In the genomic region with DNA sequence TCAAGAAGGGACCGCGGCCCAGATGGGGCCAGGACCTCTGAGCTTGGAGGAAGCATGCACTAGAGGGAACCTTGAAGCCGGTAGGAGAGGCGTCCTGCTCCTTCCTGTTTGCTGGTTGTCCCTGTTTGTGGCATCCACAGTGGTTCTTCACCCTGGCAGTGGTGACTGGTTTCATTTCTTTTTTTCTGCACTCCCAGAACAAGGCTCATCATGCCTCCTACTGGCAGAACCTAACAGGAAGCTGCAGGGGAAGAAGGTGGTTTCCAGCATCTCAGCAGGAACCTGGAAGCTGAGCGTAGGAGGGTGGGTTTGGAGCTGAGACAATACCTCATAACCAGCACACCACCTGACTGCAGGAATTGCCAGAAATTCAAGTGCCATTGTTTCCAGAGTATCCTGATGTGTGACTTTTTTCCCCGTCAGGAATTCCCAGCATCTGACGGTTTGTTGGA, we compare ENCODE assay signal across 1 cellular context.
A peak's percentile ranks its signal among the peaks of the same experiment; 100 is the strongest.
TF ChIP-seq lines count a peak whose summit lies in the region.

No MANE protein-coding gene starts in this region.

TF ChIP-seq in IMR-90, 13 proteins besides CTCF, POLR2A, EP300 and RAD21:
- TF ChIP-seq RCOR1 (IDR thresholded peaks at IDR 0.05; ENCODE audit: insufficient replicate concordance, low read length), result no peak
- TF ChIP-seq SMC3 (IDR thresholded peaks at IDR 0.05; ENCODE audit: low read depth, low read length), result peak; percentile 38
